8 cellular contexts compared by ENCODE assay signal in genomic region chr21:39445339-39446269, GRCh38. TPM values are rescaled to one million over a fixed set of nuclear protein-coding genes. Genes with fewer than 3 reads are reported as not detected.
A peak's percentile ranks its signal among the peaks of the same experiment; 100 is the strongest.
DNase-seq lines count a peak whose midpoint lies in the region; ATAC-seq and TF ChIP-seq lines count a peak whose summit lies in the region.

Gene LCA5L, minus strand, starts transcription at chr21:39445778. Its CDS starts 17,285 bp downstream, at chr21:39428493.

- ATAC-seq in GM19351 (IDR thresholded peaks at IDR 0.05; ENCODE audit: unreplicated experiment) (peak; percentile 85), HG03520 (IDR thresholded peaks at IDR 0.05; ENCODE audit: unreplicated experiment) (peak; percentile 79)

- DNase-seq in CD1c-positive myeloid dendritic cell (ENCODE audit: extremely low spot score) (peak; percentile 96), NCI-H69 (lab: John Stamatoyannopoulos, UW) (peak; percentile 96), dermis blood vessel endothelial cell (peak; percentile 94), lower leg skin (ENCODE audit: low spot score in 2 of 2) (peak; percentile 84 to 97)
- peak; percentile 83 for DNase-seq in activated CD4-positive, alpha-beta T cell treated with anti-CD3 and anti-CD28 coated beads, Interleukin-2, amount 50 U/mL, for 24 hours (ENCODE audit: low read depth in 1 of 2, low spot score in 1 of 2)
- DNase-seq in stimulated activated CD4-positive, alpha-beta T cell treated with anti-CD3 and anti-CD28 coated beads, Interleukin-4, amount 100 ng/mL, for 4 hours, result peak; percentile 87 to 92

- 0 to 1% methylated on average over 54 to 62 of the region's 82 CpGs for WGBS in lower leg skin, 2 donors

- no peak for TF ChIP-seq CTCF in lower leg skin (IDR thresholded peaks at IDR 0.05)

- intact Hi-C loops in lower leg skin (cut with DNase I; ENCODE audit: low total_unique reads), result no loop called here

- H3K4me3 ChIP-seq in lower leg skin (ENCODE audit: low read depth, poor library complexity, severe bottlenecking), result peak within 1 kb of the TSS; percentile 71

- no peak for TF ChIP-seq POLR2A in lower leg skin (IDR thresholded peaks at IDR 0.05)

RNA-seq across cellular contexts. Expression of gene LCA5L, which starts in this region (rescaled TPM):
- total RNA-seq in dermis blood vessel endothelial cell (0.70 and 1.7 TPM in 2 replicates), lower leg skin (under 1 TPM in 3 of 4 donors, not detected in 1; 0.30 to 0.81 (median 0.79) TPM)

Comparison
In these comparisons a context has a peak if more than half of its experiments do, and no peak if none do; other contexts are left out.
1. Peak in every context shown above with its lines: DNase-seq, ATAC-seq and H3K4me3 ChIP-seq.
2. Peak in DNase-seq and H3K4me3 ChIP-seq in lower leg skin; RNA of the gene not detected or under 1 TPM.